In genomic region chr12:32809196-32809595, GRCh38 we compare ENCODE assay signal across 22 cellular contexts.
"Had no signal": no experiment of that assay in that cellular context is flagged by ENCODE, and none has a peak within 500 bp of the region (broad histone marks: within the 10 kb centered on the region; RNA-seq: fewer than 3 reads in every experiment).

No MANE protein-coding gene starts in this region.

- H3K4me1 ChIP-seq: esophagus squamous epithelium, left lung, lower lobe of right lung, neural progenitor cell, parathyroid adenoma, sigmoid colon, spleen, testis, tibial artery, upper lobe of left lung had no signal

- H3K27ac ChIP-seq: coronary artery, esophagus squamous epithelium, left lung, lower lobe of right lung, neural progenitor cell, parathyroid adenoma, sigmoid colon, skin epidermis, spleen, testis, tibial artery, upper lobe of left lung had no signal

- H3K9ac ChIP-seq: neural progenitor cell, parathyroid adenoma had no signal

- DNase-seq: dermis blood vessel endothelial cell; effector memory CD4-positive, alpha-beta T cell; erythroblast; esophagus squamous epithelium; foreskin melanocyte; glutamatergic neuron; kidney; left lung; lower lobe of right lung; naive thymus-derived CD4-positive, alpha-beta T cell; sigmoid colon; spleen; stimulated activated CD4-positive, alpha-beta T cell treated with anti-CD3 and anti-CD28 coated beads, Interleukin-4, amount 100 ng/mL, for 4 hours; stimulated activated naive CD8-positive, alpha-beta T cell treated with anti-CD3 and anti-CD28 coated beads, Interleukin-15, Interleukin-2, amounts not matched to agents 100 U/mL and 50 U/mL, for 24 hours; substantia nigra; testis; tibial artery; upper lobe of left lung had no signal

- H3K27me3 ChIP-seq: esophagus squamous epithelium, left lung, neural progenitor cell, sigmoid colon, spleen, testis, tibial artery, upper lobe of left lung had no signal

- ATAC-seq: left lung; lower lobe of right lung; naive thymus-derived CD4-positive, alpha-beta T cell; stimulated activated naive CD8-positive, alpha-beta T cell treated with anti-CD3 and anti-CD28 coated beads, Interleukin-15, Interleukin-2, amounts not matched to agents 100 U/mL and 50 U/mL, for 24 hours had no signal

- H3K4me2 ChIP-seq: neural progenitor cell had no signal

- H3K79me2 ChIP-seq: parathyroid adenoma had no signal

- H3K9me3 ChIP-seq: esophagus squamous epithelium, lower lobe of right lung, sigmoid colon, testis, upper lobe of left lung had no signal

- H2AFZ ChIP-seq: neural progenitor cell, parathyroid adenoma had no signal

- H3K4me3 ChIP-seq: coronary artery, esophagus squamous epithelium, left lung, lower lobe of right lung, neural progenitor cell, sigmoid colon, skin epidermis, spleen, testis, tibial artery, upper lobe of left lung had no signal

- H3K36me3 ChIP-seq: esophagus squamous epithelium, left lung, lower lobe of right lung, neural progenitor cell, sigmoid colon, spleen, tibial artery, upper lobe of left lung had no signal
